Comparison of ENCODE assay signal across 26 cellular contexts in the genomic region with DNA sequence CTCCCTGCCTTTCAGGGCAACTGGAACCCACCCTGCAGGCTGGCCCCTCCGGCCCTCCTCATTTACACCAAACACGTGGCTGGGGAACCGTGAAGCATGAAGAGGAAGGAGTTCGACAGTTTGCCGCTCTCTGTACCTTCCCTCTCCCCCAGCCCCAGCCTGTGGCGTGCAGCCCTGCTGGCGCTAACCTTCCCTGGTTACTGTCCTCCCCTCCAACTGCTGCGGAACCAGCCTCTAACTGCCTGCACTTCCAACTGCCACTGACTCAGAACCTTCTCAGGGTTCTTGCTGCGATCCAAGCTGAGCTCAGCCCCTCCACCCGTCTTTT.
"Had no signal": no experiment of that assay in that cellular context is flagged by ENCODE, and none has a peak within 500 bp of the region (broad histone marks: within the 10 kb centered on the region; RNA-seq: fewer than 3 reads in every experiment).

No MANE protein-coding gene starts in this region.

- FAIRE-seq: endothelial cell of umbilical vein, pancreas had no signal

- H3K36me3 ChIP-seq: left ventricle myocardium inferior, pancreas, prostate gland, sigmoid colon, stomach, thyroid gland, upper lobe of left lung had no signal

- H3K27me3 ChIP-seq: pancreas, sigmoid colon, thyroid gland, upper lobe of left lung had no signal

- H3K4me3 ChIP-seq: left ventricle myocardium inferior, lung, pancreas, prostate gland, sigmoid colon, smooth muscle cell, stomach, thyroid gland, upper lobe of left lung had no signal

- H3K4me1 ChIP-seq: left ventricle myocardium inferior, pancreas, prostate gland, sigmoid colon, stomach, thyroid gland, upper lobe of left lung had no signal

- H3K9me3 ChIP-seq: left ventricle myocardium inferior, pancreas, prostate gland, sigmoid colon, stomach, thyroid gland, upper lobe of left lung had no signal

- H3K4me2 ChIP-seq: smooth muscle cell had no signal

- H3K27ac ChIP-seq: left ventricle myocardium inferior, pancreas, sigmoid colon, stomach, thyroid gland, upper lobe of left lung had no signal

- DNase-seq: activated CD4-positive, alpha-beta T cell treated with anti-CD3 and anti-CD28 coated beads for 1 hour; activated CD4-positive, alpha-beta T cell treated with anti-CD3 and anti-CD28 coated beads, Interleukin-2, amount 50 U/mL, for 1 hour; activated CD8-positive, alpha-beta T cell treated with anti-CD3 and anti-CD28 coated beads for 36 hours; activated naive CD8-positive, alpha-beta T cell treated with anti-CD3 and anti-CD28 coated beads, Interleukin-2, amount 50 U/mL, for 24 hours; activated T-cell treated with anti-CD3 and anti-CD28 coated beads, Interleukin-2, amount 50 U/mL, for 48 hours; amygdala; central memory CD4-positive, alpha-beta T cell; foreskin melanocyte; left ventricle myocardium inferior; naive B cell; nucleus accumbens; pancreas; retina; sigmoid colon; stimulated activated CD4-positive, alpha-beta T cell treated with anti-CD3 and anti-CD28 coated beads, Interleukin-1b, Interleukin-23, amount 100 ng/mL, for 48 hours; stimulated activated CD4-positive, alpha-beta T cell treated with anti-CD3 and anti-CD28 coated beads, Interleukin-4, amount 100 ng/mL, for 4 hours; stimulated activated CD8-positive, alpha-beta memory T cell treated with anti-CD3 and anti-CD28 coated beads, Interleukin-4, amount 100 ng/mL, for 48 hours; stimulated activated naive B cell treated with anti-CD40 and anti-IgM and Interleukin-4, amounts not matched to agents 10 μg/mL and 1 μg/mL and 100 μg/mL, for 72 hours; stomach; T-helper 2 cell had no signal

- ATAC-seq: activated CD8-positive, alpha-beta T cell treated with anti-CD3 and anti-CD28 coated beads for 36 hours; activated naive CD8-positive, alpha-beta T cell treated with anti-CD3 and anti-CD28 coated beads, Interleukin-2, amount 50 U/mL, for 24 hours; stimulated activated naive B cell treated with anti-CD40 and anti-IgM and Interleukin-4, amounts not matched to agents 10 μg/mL and 1 μg/mL and 100 μg/mL, for 72 hours had no signal
